In genomic region chr16:57484515-57485005, GRCh38 we compare ENCODE assay signal across 20 cellular contexts. TPM values are rescaled to one million over a fixed set of nuclear protein-coding genes. Genes with fewer than 3 reads are reported as not detected.
DNase-seq lines count a peak whose midpoint lies in the region; ATAC-seq and TF ChIP-seq lines count a peak whose summit lies in the region.
"Had no signal": no experiment of that assay in that cellular context is flagged by ENCODE, and none has a peak within 500 bp of the region (broad histone marks: within the 10 kb centered on the region; RNA-seq: fewer than 3 reads in every experiment).

No MANE protein-coding gene starts in this region.

- no peak overlapping the region for H3K27ac Mint-ChIP-seq in CD4-positive, alpha-beta T cell
- H3K27ac Mint-ChIP-seq in activated T-helper 17 cell treated with anti-CD3 and anti-CD28 coated beads, Interleukin-2, amount 50 U/mL, for 72 hours = no peak overlapping the region

- H3K36me3 ChIP-seq in lower lobe of right lung (no peaks in the 10 kb centered on the region), suprapubic skin (no peaks in the 10 kb centered on the region)
- H3K36me3 ChIP-seq: colonic mucosa, heart left ventricle had no signal

- WGBS in suprapubic skin = 72% methylated on average over 8 of the region's 8 CpGs

- H3K9me3 ChIP-seq in CD4-positive, alpha-beta T cell (ENCODE audit: control insufficient read depth, low read length) = no peaks in the 10 kb centered on the region
- no peaks in the 10 kb centered on the region for H3K9me3 ChIP-seq in lower lobe of right lung
- H3K9me3 ChIP-seq in suprapubic skin = no peaks in the 10 kb centered on the region
- H3K9me3 ChIP-seq: colonic mucosa, heart left ventricle, testis had no signal

- no peaks in the 10 kb centered on the region for H3K36me3 Mint-ChIP-seq in CD4-positive, alpha-beta T cell (ENCODE audit: low read depth)
- no peaks in the 10 kb centered on the region for H3K36me3 Mint-ChIP-seq in activated T-helper 17 cell treated with anti-CD3 and anti-CD28 coated beads, Interleukin-2, amount 50 U/mL, for 72 hours (ENCODE audit: low read depth)

- no peak for ATAC-seq in CD4-positive, alpha-beta T cell (ENCODE audit: poor library complexity)
- ATAC-seq in activated T-helper 17 cell treated with anti-CD3 and anti-CD28 coated beads, Interleukin-2, amount 50 U/mL, for 72 hours (replicated peaks) = no peak
- ATAC-seq in lower lobe of right lung (no peak), GM19351 (IDR thresholded peaks at IDR 0.05; ENCODE audit: unreplicated experiment) (no peak)
- no peak for ATAC-seq in activated CD4-positive, CD25-positive, alpha-beta regulatory T cell treated with anti-CD3 and anti-CD28 coated beads, Interleukin-2, amount 50 U/mL, for 24 hours
- ATAC-seq: GM12878 had no signal

- H3K27me3 ChIP-seq in CD4-positive, alpha-beta T cell (ENCODE audit: control insufficient read depth, insufficient read depth, low read length) = no peaks in the 10 kb centered on the region
- no peaks in the 10 kb centered on the region for H3K27me3 ChIP-seq in lower lobe of right lung (ENCODE audit: low read depth)
- no peaks in the 10 kb centered on the region for H3K27me3 ChIP-seq in suprapubic skin
- H3K27me3 ChIP-seq: colonic mucosa, heart left ventricle, testis had no signal

- no peaks in the 10 kb centered on the region for H3K27me3 Mint-ChIP-seq in CD4-positive, alpha-beta T cell
- H3K27me3 Mint-ChIP-seq in activated T-helper 17 cell treated with anti-CD3 and anti-CD28 coated beads, Interleukin-2, amount 50 U/mL, for 72 hours = no peaks in the 10 kb centered on the region

- TF ChIP-seq POLR2A in suprapubic skin (IDR thresholded peaks at IDR 0.05) = no peak

- H3K27ac ChIP-seq in CD4-positive, alpha-beta T cell (ENCODE audit: low read depth, low read length) = no peak overlapping the region
- no peak overlapping the region for H3K27ac ChIP-seq in lower lobe of right lung
- H3K27ac ChIP-seq in suprapubic skin = no peak overlapping the region
- H3K27ac ChIP-seq: C4-2B had no signal

- H3K4me1 ChIP-seq in lower lobe of right lung = peaks cover 43% of the 10 kb centered on the region
- H3K4me1 ChIP-seq in suprapubic skin = peaks cover 58% of the 10 kb centered on the region

- CTCF ChIA-PET in CD4-positive, alpha-beta T cell (lab: Charles Lee) = interaction anchor here (1.9 kb wide), 1 partner anchor 22 kb away, joined by 8 read pairs; the partner anchor contains the start of gene POLR2C

- H3K4me3 ChIP-seq in lower lobe of right lung (peak overlapping the region; percentile 86), suprapubic skin (peak overlapping the region; percentile 82)
- H3K4me3 ChIP-seq: GM12878 had no signal

- peaks cover 34% of the 10 kb centered on the region for H3K4me1 Mint-ChIP-seq in CD4-positive, alpha-beta T cell (ENCODE audit: low read depth)
- peaks cover 6% of the 10 kb centered on the region for H3K4me1 Mint-ChIP-seq in activated T-helper 17 cell treated with anti-CD3 and anti-CD28 coated beads, Interleukin-2, amount 50 U/mL, for 72 hours

- H3K4me3 Mint-ChIP-seq in CD4-positive, alpha-beta T cell = peak overlapping the region; percentile 89
- peak overlapping the region; percentile 89 for H3K4me3 Mint-ChIP-seq in activated T-helper 17 cell treated with anti-CD3 and anti-CD28 coated beads, Interleukin-2, amount 50 U/mL, for 72 hours

- DNase-seq in CD4-positive, alpha-beta T cell = no peak
- no peak for DNase-seq in lower lobe of right lung
- no peak for DNase-seq in suprapubic skin (ENCODE audit: low spot score in 2 of 2)
- no peak for DNase-seq in DMS79 (lab: John Stamatoyannopoulos, UW)
- no peak for DNase-seq in GDM1 (lab: John Stamatoyannopoulos, UW)
- DNase-seq: activated CD4-positive, alpha-beta T cell treated with anti-CD3 and anti-CD28 coated beads, Interleukin-2, amount 50 U/mL, for 4 hours; amniotic stem cell; heart left ventricle; Kasumi-1; NCI-H1436 treated with DMSO at 0.1 percent for 48 hours; retina; SIG-M5; stimulated activated CD4-positive, alpha-beta T cell treated with anti-CD3 and anti-CD28 coated beads, Interleukin-1b, Interleukin-23, amount 100 ng/mL, for 48 hours; testis had no signal

- TF ChIP-seq EP300 in suprapubic skin (IDR thresholded peaks at IDR 0.05) = no peak

- POLR2A ChIA-PET in CD4-positive, alpha-beta T cell (lab: Charles Lee) = interaction anchor here (1.0 to 6.4 kb wide), 2 partner anchors 46 to 53 kb away, joined by 3 to 49 read pairs; partner anchors contain the start of gene CCDC102A

- intact Hi-C loops in CD4-positive, alpha-beta T cell (cut with DNase I, micrococcal nuclease) = no loop called here
- intact Hi-C loops in lower lobe of right lung (cut with DNase I) = no loop called here

- no peaks in the 10 kb centered on the region for H3K9me3 Mint-ChIP-seq in CD4-positive, alpha-beta T cell
- no peaks in the 10 kb centered on the region for H3K9me3 Mint-ChIP-seq in activated T-helper 17 cell treated with anti-CD3 and anti-CD28 coated beads, Interleukin-2, amount 50 U/mL, for 72 hours

- TF ChIP-seq CTCF in CD4-positive, alpha-beta T cell (IDR thresholded peaks at IDR 0.05) = no peak
- TF ChIP-seq CTCF in lower lobe of right lung (IDR thresholded peaks at IDR 0.05) = no peak
- no peak for TF ChIP-seq CTCF in suprapubic skin (IDR thresholded peaks at IDR 0.05)

RNA-seq across cellular contexts. Expression of gene DOK4, which starts 1.7 kb away (rescaled TPM):
- total RNA-seq in CD4-positive, alpha-beta T cell = 1 to 10 TPM; 2.4 to 2.9 TPM
- 10 to 100 TPM in 1 of 2 donors, 1 to 10 TPM in 1; 6.4 to 16.8 TPM for total RNA-seq in activated T-helper 17 cell treated with anti-CD3 and anti-CD28 coated beads, Interleukin-2, amount 50 U/mL, for 72 hours
- total RNA-seq in lower lobe of right lung = 57.3 TPM
- total RNA-seq in suprapubic skin = 10 to 100 TPM; 29.8 to 66.8 (median 51.3) TPM

RNA-seq across cellular contexts. Expression of gene POLR2C, which starts 22.1 kb away (rescaled TPM):
- 100 to 1,000 TPM; 124 to 125 TPM for total RNA-seq in CD4-positive, alpha-beta T cell
- total RNA-seq in activated T-helper 17 cell treated with anti-CD3 and anti-CD28 coated beads, Interleukin-2, amount 50 U/mL, for 72 hours = 10 to 100 TPM; 71.3 to 86.2 TPM
- total RNA-seq in lower lobe of right lung = 76.0 TPM
- 10 to 100 TPM; 65.0 to 80.3 (median 72.0) TPM for total RNA-seq in suprapubic skin

RNA-seq across cellular contexts. Expression of gene COQ9, which starts 37.3 kb away (rescaled TPM):
- total RNA-seq in CD4-positive, alpha-beta T cell = 1 to 10 TPM; 7.0 to 7.6 TPM
- total RNA-seq in activated T-helper 17 cell treated with anti-CD3 and anti-CD28 coated beads, Interleukin-2, amount 50 U/mL, for 72 hours = 10 to 100 TPM; 28.2 to 36.4 TPM
- total RNA-seq in lower lobe of right lung (37.2 TPM), suprapubic skin (10 to 100 TPM; 45.7 to 60.1 (median 48.8) TPM)

RNA-seq across cellular contexts. Expression of gene CIAPIN1, which starts 37.4 kb away (rescaled TPM):
- 10 to 100 TPM; 27.8 to 28.0 TPM for total RNA-seq in CD4-positive, alpha-beta T cell
- total RNA-seq in activated T-helper 17 cell treated with anti-CD3 and anti-CD28 coated beads, Interleukin-2, amount 50 U/mL, for 72 hours = 10 to 100 TPM; 30.8 to 52.8 TPM
- total RNA-seq in lower lobe of right lung (37.0 TPM), suprapubic skin (10 to 100 TPM; 32.2 to 40.0 (median 35.7) TPM)

RNA-seq across cellular contexts. Expression of gene CCDC102A, which starts 51.8 kb away (rescaled TPM):
- 1 to 10 TPM; 2.0 TPM for total RNA-seq in CD4-positive, alpha-beta T cell
- 10 to 100 TPM; 16.7 to 21.2 TPM for total RNA-seq in activated T-helper 17 cell treated with anti-CD3 and anti-CD28 coated beads, Interleukin-2, amount 50 U/mL, for 72 hours
- 12.8 TPM for total RNA-seq in lower lobe of right lung
- 10 to 100 TPM in 1 of 4 donors, 1 to 10 TPM in 3; 7.1 to 11.5 (median 8.5) TPM for total RNA-seq in suprapubic skin
